In genomic region chr5:4639959-4640358, GRCh38 we compare ENCODE assay signal across 35 cellular contexts.
A peak's percentile ranks its signal among the peaks of the same experiment; 100 is the strongest.
DNase-seq lines count a peak whose midpoint lies in the region; ATAC-seq and TF ChIP-seq lines count a peak whose summit lies in the region.
"Had no signal": no experiment of that assay in that cellular context is flagged by ENCODE, and none has a peak within 500 bp of the region (broad histone marks: within the 10 kb centered on the region; RNA-seq: fewer than 3 reads in every experiment).

No MANE protein-coding gene starts in this region.

- H3K27ac Mint-ChIP-seq in CD8-positive, alpha-beta T cell = no peak overlapping the region
- H3K27ac Mint-ChIP-seq: activated CD8-positive, alpha-beta T cell treated with anti-CD3 and anti-CD28 coated beads, Interleukin-2, amount 10 ng/mL, durations not matched to agents 7 days and 5 days; activated naive CD4-positive, alpha-beta T cell treated with anti-CD3 and anti-CD28 coated beads, Interleukin-2, amount 10 ng/mL, durations not matched to agents 7 days and 5 days; activated T-helper 17 cell treated with anti-CD3 and anti-CD28 coated beads, Interleukin-2, amount 50 U/mL, for 72 hours; natural killer cell treated with Interleukin-12 subunit alpha and Interleukin-12 subunit beta and Interleukin-15 and Interleukin-18, amount 100 ng/mL, for 72 hours; stimulated activated naive CD8-positive, alpha-beta T cell treated with anti-CD3 and anti-CD28 coated beads, Interleukin-15, Interleukin-2, amounts not matched to agents 100 ng/mL and 50 ng/mL, for 24 hours had no signal

- H3K9me3 Mint-ChIP-seq in CD8-positive, alpha-beta T cell = peaks cover 6% of the 10 kb centered on the region
- H3K9me3 Mint-ChIP-seq: activated T-helper 17 cell treated with anti-CD3 and anti-CD28 coated beads, Interleukin-2, amount 50 U/mL, for 72 hours; natural killer cell treated with Interleukin-12 subunit alpha and Interleukin-12 subunit beta and Interleukin-15 and Interleukin-18, amount 100 ng/mL, for 72 hours; stimulated activated naive CD8-positive, alpha-beta T cell treated with anti-CD3 and anti-CD28 coated beads, Interleukin-15, Interleukin-2, amounts not matched to agents 100 ng/mL and 50 ng/mL, for 24 hours had no signal

- no peak overlapping the region for H3K4me3 Mint-ChIP-seq in CD8-positive, alpha-beta T cell
- H3K4me3 Mint-ChIP-seq: activated CD8-positive, alpha-beta T cell treated with anti-CD3 and anti-CD28 coated beads, Interleukin-2, amount 10 ng/mL, durations not matched to agents 7 days and 5 days; activated naive CD4-positive, alpha-beta T cell treated with anti-CD3 and anti-CD28 coated beads, Interleukin-2, amount 10 ng/mL, durations not matched to agents 7 days and 5 days; activated T-helper 17 cell treated with anti-CD3 and anti-CD28 coated beads, Interleukin-2, amount 50 U/mL, for 72 hours; central memory CD8-positive, alpha-beta T cell; natural killer cell treated with Interleukin-12 subunit alpha and Interleukin-12 subunit beta and Interleukin-15 and Interleukin-18, amount 100 ng/mL, for 72 hours; stimulated activated naive CD8-positive, alpha-beta T cell treated with anti-CD3 and anti-CD28 coated beads, Interleukin-15, Interleukin-2, amounts not matched to agents 100 ng/mL and 50 ng/mL, for 24 hours had no signal

- no peak for ATAC-seq in CD8-positive, alpha-beta T cell
- no peak for ATAC-seq in HG02642 (IDR thresholded peaks at IDR 0.05; ENCODE audit: poor library complexity, unreplicated experiment)
- ATAC-seq: activated CD8-positive, alpha-beta T cell treated with anti-CD3 and anti-CD28 coated beads, Interleukin-2, amount 10 ng/mL, durations not matched to agents 7 days and 5 days; activated T-helper 17 cell treated with anti-CD3 and anti-CD28 coated beads, Interleukin-2, amount 50 U/mL, for 72 hours; body of pancreas; gastrocnemius medialis; K562; natural killer cell treated with Interleukin-12 subunit alpha and Interleukin-12 subunit beta and Interleukin-15 and Interleukin-18, amount 100 ng/mL, for 72 hours; right cardiac atrium; Right ventricle myocardium inferior had no signal

- no peaks in the 10 kb centered on the region for H3K27me3 Mint-ChIP-seq in CD8-positive, alpha-beta T cell (ENCODE audit: low read depth)
- H3K27me3 Mint-ChIP-seq: activated naive CD4-positive, alpha-beta T cell treated with anti-CD3 and anti-CD28 coated beads, Interleukin-2, amount 10 ng/mL, durations not matched to agents 7 days and 5 days; activated T-helper 17 cell treated with anti-CD3 and anti-CD28 coated beads, Interleukin-2, amount 50 U/mL, for 72 hours; central memory CD8-positive, alpha-beta T cell; natural killer cell treated with Interleukin-12 subunit alpha and Interleukin-12 subunit beta and Interleukin-15 and Interleukin-18, amount 100 ng/mL, for 72 hours; stimulated activated naive CD8-positive, alpha-beta T cell treated with anti-CD3 and anti-CD28 coated beads, Interleukin-15, Interleukin-2, amounts not matched to agents 100 ng/mL and 50 ng/mL, for 24 hours had no signal

- no peaks in the 10 kb centered on the region for H3K9me3 ChIP-seq in CD8-positive, alpha-beta T cell (ENCODE audit: low read length)
- H3K9me3 ChIP-seq: adrenal gland, body of pancreas, gastrocnemius medialis, SK-N-SH, testis had no signal

- CTCF ChIA-PET in CD8-positive, alpha-beta T cell (lab: Charles Lee) = no interaction called here

- H3K4me3 ChIP-seq in CD8-positive, alpha-beta T cell (ENCODE audit: low read depth, low read length) = no peak overlapping the region
- H3K4me3 ChIP-seq: adrenal gland, body of pancreas, gastrocnemius medialis, K562, lung, PC-9, spleen, testis had no signal

- H3K4me1 ChIP-seq in CD8-positive, alpha-beta T cell (ENCODE audit: insufficient read depth, low read length) = no peaks in the 10 kb centered on the region
- H3K4me1 ChIP-seq: adrenal gland, body of pancreas, gastrocnemius medialis, spleen, testis had no signal

- POLR2A ChIA-PET in CD8-positive, alpha-beta T cell (lab: Charles Lee) = no interaction called here

- DNase-seq in NCI-H1105 treated with DMSO at 0.1 percent for 48 hours (lab: John Stamatoyannopoulos, UW) = peak; percentile 27
- no peak for DNase-seq in NCI-H1105 (lab: John Stamatoyannopoulos, UW)
- peak; percentile 89 for DNase-seq in NCI-H748 (lab: John Stamatoyannopoulos, UW; ENCODE audit: unreplicated experiment)
- DNase-seq in kidney glomerular epithelial cell (lab: John Stamatoyannopoulos, UW) = peak; percentile 95
- peak; percentile 82 for DNase-seq in renal cortical epithelial cell (ENCODE audit: low read depth)
- no peak for DNase-seq in activated CD4-positive, CD25-positive, alpha-beta regulatory T cell treated with anti-CD3 and anti-CD28 coated beads, Interleukin-2, amount 50 U/mL, for 72 hours
- DNase-seq in CD8-positive, alpha-beta T cell = no peak
- DNase-seq: activated CD4-positive, alpha-beta T cell treated with anti-CD3 and anti-CD28 coated beads for 4 hours; activated CD8-positive, alpha-beta T cell treated with anti-CD3 and anti-CD28 coated beads, Interleukin-2, amount 10 ng/mL, durations not matched to agents 7 days and 5 days; activated naive CD4-positive, alpha-beta T cell treated with anti-CD3 and anti-CD28 coated beads, Interleukin-2, amount 10 ng/mL, durations not matched to agents 7 days and 5 days; adrenal gland; body of pancreas; dermis blood vessel endothelial cell; gastrocnemius medialis; GOT3; NCI-H1092 treated with DMSO at 0.1 percent for 48 hours; NCI-H2081; NK-92 treated with Interleukin-12 subunit alpha and Interleukin-12 subunit beta, amount 100 ng/mL, for 24 hours; PC-9; right cardiac atrium; SK-N-SH; spleen; stimulated activated CD4-positive, alpha-beta T cell treated with anti-CD3 and anti-CD28 coated beads, Interleukin-2, amount 100 ng/mL, for 24 hours; stimulated activated CD8-positive, alpha-beta memory T cell treated with anti-CD3 and anti-CD28 coated beads, Interleukin-4, amount 100 ng/mL, for 48 hours; testis had no signal

- no peaks in the 10 kb centered on the region for H3K4me1 Mint-ChIP-seq in CD8-positive, alpha-beta T cell (ENCODE audit: low read depth)
- H3K4me1 Mint-ChIP-seq: activated naive CD4-positive, alpha-beta T cell treated with anti-CD3 and anti-CD28 coated beads, Interleukin-2, amount 10 ng/mL, durations not matched to agents 7 days and 5 days; activated T-helper 17 cell treated with anti-CD3 and anti-CD28 coated beads, Interleukin-2, amount 50 U/mL, for 72 hours; central memory CD8-positive, alpha-beta T cell had no signal

- intact Hi-C loops in CD8-positive, alpha-beta T cell (cut with DNase I, micrococcal nuclease) = no loop called here

- H3K36me3 ChIP-seq in CD8-positive, alpha-beta T cell (ENCODE audit: insufficient read depth, low read length) = no peaks in the 10 kb centered on the region
- H3K36me3 ChIP-seq: adrenal gland, gastrocnemius medialis, spleen had no signal

- H3K27ac ChIP-seq in CD8-positive, alpha-beta T cell (ENCODE audit: low read depth, low read length) = no peak overlapping the region
- H3K27ac ChIP-seq: 22Rv1, adrenal gland, body of pancreas, gastrocnemius medialis, PC-9, spleen, testis, VCaP had no signal

- H3K36me3 Mint-ChIP-seq in CD8-positive, alpha-beta T cell = no peaks in the 10 kb centered on the region
- H3K36me3 Mint-ChIP-seq: activated naive CD4-positive, alpha-beta T cell treated with anti-CD3 and anti-CD28 coated beads, Interleukin-2, amount 10 ng/mL, durations not matched to agents 7 days and 5 days; natural killer cell treated with Interleukin-12 subunit alpha and Interleukin-12 subunit beta and Interleukin-15 and Interleukin-18, amount 100 ng/mL, for 72 hours had no signal

- H3K27me3 ChIP-seq in CD8-positive, alpha-beta T cell (ENCODE audit: insufficient read depth, low read length) = no peaks in the 10 kb centered on the region
- H3K27me3 ChIP-seq: adrenal gland, body of pancreas, gastrocnemius medialis, spleen, testis had no signal

- TF ChIP-seq CTCF in CD8-positive, alpha-beta T cell (IDR thresholded peaks at IDR 0.05) = no peak

Comparison
In these comparisons a context has a peak if more than half of its experiments do, and no peak if none do; other contexts are left out.
1. DNase-seq: peak in NCI-H1105 treated with DMSO at 0.1 percent for 48 hours (single experiment), NCI-H748 (single experiment), kidney glomerular epithelial cell (single experiment) and renal cortical epithelial cell (single experiment); none in NCI-H1105 (single experiment), activated CD4-positive, CD25-positive, alpha-beta regulatory T cell treated with anti-CD3 and anti-CD28 coated beads, Interleukin-2, amount 50 U/mL, for 72 hours (single experiment) and CD8-positive, alpha-beta T cell (0 of 7).